ENCODE assay signal across 1 cellular context in genomic region chr13:51396352-51396751, GRCh38.
TF ChIP-seq lines count a peak whose summit lies in the region.

No MANE protein-coding gene starts in this region.

TF ChIP-seq in HepG2, 621 proteins besides CTCF, POLR2A, EP300 and RAD21:
- TF ChIP-seq ZNF766 (CRISPR knock-in tag; IDR thresholded peaks at IDR 0.05; ENCODE audit: borderline replicate concordance) = no peak
- 0 out of 2 replicates have a peak, but pooled peaks have one; percentile 29 for TF ChIP-seq ATF7 (IDR thresholded peaks at IDR 0.05)
- no peak for TF ChIP-seq ATF7 (CRISPR knock-in tag; IDR thresholded peaks at IDR 0.05)
- peak; percentile 50; the same call in 1 of the 2 replicates for TF ChIP-seq CEBPB (IDR thresholded peaks at IDR 0.05; ENCODE audit: borderline replicate concordance, low read depth, low read length)
- TF ChIP-seq NR2F1 (CRISPR knock-in tag; IDR thresholded peaks at IDR 0.05) = no peak
